15 cellular contexts compared by ENCODE assay signal in genomic region chr7:142359694-142360279, GRCh38.
"Had no signal": no experiment of that assay in that cellular context is flagged by ENCODE, and none has a peak within 500 bp of the region (broad histone marks: within the 10 kb centered on the region; RNA-seq: fewer than 3 reads in every experiment).

No MANE protein-coding gene starts in this region.

- H3K27ac Mint-ChIP-seq: activated naive CD4-positive, alpha-beta T cell treated with anti-CD3 and anti-CD28 coated beads, Interleukin-2, amount 50 U/mL, for 72 hours; activated T-helper 2 cell treated with anti-CD3 and anti-CD28 coated beads, Interferon-gamma antibody, Interleukin-2, Interleukin-4, amounts not matched to agents 10 μg/mL and 5 μg/mL and 100 μg/mL, durations not matched to agents 14 hours and 24 hours and 36 hours; naive thymus-derived CD8-positive, alpha-beta T cell; progenitor cell of endocrine pancreas; T-helper 2 cell treated with Interferon-gamma antibody and Interleukin-4, amounts not matched to agents 5 μg/mL and 100 μg/mL, for 36 hours; type B pancreatic cell had no signal

- H3K36me3 ChIP-seq: lower lobe of right lung, right lobe of liver had no signal

- H3K9me3 Mint-ChIP-seq: activated naive CD4-positive, alpha-beta T cell treated with anti-CD3 and anti-CD28 coated beads, Interleukin-2, amount 50 U/mL, for 72 hours; activated T-helper 2 cell treated with anti-CD3 and anti-CD28 coated beads, Interferon-gamma antibody, Interleukin-2, Interleukin-4, amounts not matched to agents 10 μg/mL and 5 μg/mL and 100 μg/mL, durations not matched to agents 14 hours and 24 hours and 36 hours; naive thymus-derived CD8-positive, alpha-beta T cell; T-helper 2 cell treated with Interferon-gamma antibody and Interleukin-4, amounts not matched to agents 5 μg/mL and 100 μg/mL, for 36 hours had no signal

- H3K4me1 ChIP-seq: lower lobe of right lung, right lobe of liver had no signal

- DNase-seq: activated CD4-positive, alpha-beta T cell treated with anti-CD3 and anti-CD28 coated beads, Interleukin-2, amount 50 U/mL, for 1 hour; anterior cingulate cortex; hippocampal formation; kidney glomerular epithelial cell; lower lobe of right lung; naive thymus-derived CD8-positive, alpha-beta T cell; nucleus accumbens; right lobe of liver; stimulated activated CD4-positive, alpha-beta T cell treated with anti-CD3 and anti-CD28 coated beads, Interleukin-12 subunit alpha, Interleukin-12 subunit beta, amount 100 ng/mL, for 4 hours; stimulated activated naive CD4-positive, alpha-beta T cell had no signal

- H3K4me3 Mint-ChIP-seq: naive thymus-derived CD8-positive, alpha-beta T cell; T-helper 2 cell treated with Interferon-gamma antibody and Interleukin-4, amounts not matched to agents 5 μg/mL and 100 μg/mL, for 36 hours; type B pancreatic cell had no signal

- H3K4me3 ChIP-seq: lower lobe of right lung, right lobe of liver had no signal

- H3K27ac ChIP-seq: lower lobe of right lung, right lobe of liver had no signal

- H3K36me3 Mint-ChIP-seq: activated naive CD4-positive, alpha-beta T cell treated with anti-CD3 and anti-CD28 coated beads, Interleukin-2, amount 50 U/mL, for 72 hours; naive thymus-derived CD8-positive, alpha-beta T cell; type B pancreatic cell had no signal

- H3K9me3 ChIP-seq: lower lobe of right lung, right lobe of liver had no signal

- H3K27me3 ChIP-seq: right lobe of liver had no signal
